Comparison of ENCODE assay signal across 8 cellular contexts in genomic region chr1:77779529-77780281, GRCh38. TPM values are rescaled to one million over a fixed set of nuclear protein-coding genes. Genes with fewer than 3 reads are reported as not detected.
DNase-seq lines count a peak whose midpoint lies in the region; TF ChIP-seq lines count a peak whose summit lies in the region.

MIGA1 (plus strand) TSS chr1:77779649; CDS start chr1:77783253, 3,604 bp downstream.

- peaks cover 5% of the 10 kb centered on the region for H3K27me3 Mint-ChIP-seq in HFFc6 (ENCODE audit: insufficient read depth)
- H3K27me3 Mint-ChIP-seq in activated naive CD4-positive, alpha-beta T cell treated with anti-CD3 and anti-CD28 coated beads for 36 hours (ENCODE audit: low read depth) = no peaks in the 10 kb centered on the region

- in situ Hi-C loops in SK-MEL-5 (cut with HindIII; ENCODE audit: low pct_unique_long_range_greater_than_20kb, low sequenced_read_pairs) = no loop called here

- peaks cover 45% of the 10 kb centered on the region for H3K4me1 Mint-ChIP-seq in HFFc6 (ENCODE audit: low read depth)
- peaks cover 34% of the 10 kb centered on the region for H3K4me1 Mint-ChIP-seq in activated naive CD4-positive, alpha-beta T cell treated with anti-CD3 and anti-CD28 coated beads for 36 hours (ENCODE audit: low read depth)

- H3K9me3 Mint-ChIP-seq in HFFc6 = no peaks in the 10 kb centered on the region
- no peaks in the 10 kb centered on the region for H3K9me3 Mint-ChIP-seq in activated naive CD4-positive, alpha-beta T cell treated with anti-CD3 and anti-CD28 coated beads for 36 hours

- DNase-seq in GM04504 (ENCODE audit: low read depth) = peak; percentile 69
- DNase-seq in HFFc6 = peak; percentile 81
- DNase-seq in NAMALWA (ENCODE audit: low spot score) = peak; percentile 85
- DNase-seq in SK-MEL-5 (ENCODE audit: low read depth, low spot score) = peak; percentile 87
- DNase-seq in activated naive CD4-positive, alpha-beta T cell treated with anti-CD3 and anti-CD28 coated beads for 36 hours = peak; percentile 90
- peak; percentile 77 for DNase-seq in germinal center (ENCODE audit: low spot score)
- peak; percentile 55 for DNase-seq in non-pigmented ciliary epithelial cell (ENCODE audit: low read depth)
- peak; percentile 53 to 95 (median 85) for DNase-seq in substantia nigra (lab: John Stamatoyannopoulos, UW)

- H3K4me3 Mint-ChIP-seq in HFFc6 = peak within 1 kb of the TSS; percentile 98
- peak within 1 kb of the TSS; percentile 88 for H3K4me3 Mint-ChIP-seq in activated naive CD4-positive, alpha-beta T cell treated with anti-CD3 and anti-CD28 coated beads for 36 hours

- CTCF ChIA-PET in activated naive CD4-positive, alpha-beta T cell treated with anti-CD3 and anti-CD28 coated beads for 36 hours (lab: Charles Lee) = interaction anchor here (0.5 to 1.0 kb wide), 4 partner anchors 14 to 96 kb away, joined by 3 to 4 read pairs (median 4); no protein-coding TSS in a partner anchor

- H3K27ac Mint-ChIP-seq in HFFc6 = peak within 1 kb of the TSS; percentile 75
- H3K27ac Mint-ChIP-seq in activated naive CD4-positive, alpha-beta T cell treated with anti-CD3 and anti-CD28 coated beads for 36 hours = peak within 1 kb of the TSS; percentile 85

- H3K27ac ChIP-seq in substantia nigra (ENCODE audit: low read depth, low read length, poor library complexity, severe bottlenecking) = peak within 1 kb of the TSS; percentile 74

- H3K36me3 Mint-ChIP-seq in HFFc6 (ENCODE audit: low read depth) = peaks cover 14% of the 10 kb centered on the region
- H3K36me3 Mint-ChIP-seq in activated naive CD4-positive, alpha-beta T cell treated with anti-CD3 and anti-CD28 coated beads for 36 hours (ENCODE audit: low read depth) = peaks cover 9% of the 10 kb centered on the region

- intact Hi-C loops in activated naive CD4-positive, alpha-beta T cell treated with anti-CD3 and anti-CD28 coated beads for 36 hours (cut with micrococcal nuclease) = loop anchor here (1.0 kb wide), 4 partner anchors 20 to 225 kb away; partner anchors contain the start of genes DNAJB4, FUBP1, USP33 and ZZZ3

- TF ChIP-seq CTCF in HFFc6 (IDR thresholded peaks at IDR 0.05) = no peak

RNA-seq across cellular contexts. Expression of gene MIGA1, which starts in this region (rescaled TPM):
- 10 to 100 TPM; 17.8 to 23.4 (median 21.4) TPM for total RNA-seq in HFFc6 (2021; fragmentation: NEBNext Ultra II Directional; extraction: Animal tissue kit (Norgen Biotek cat#: 25700))
- 14.4 and 16.4 TPM in 2 replicates for total RNA-seq in SK-MEL-5 (2014; rRNA removed; shearing (Covaris generic))
- polyA plus RNA-seq in SK-MEL-5 (2015; cell fraction: cytosol; rRNA removed) = 12.0 and 16.4 TPM in 2 replicates
- 6.1 and 7.2 TPM in 2 replicates for polyA plus RNA-seq in SK-MEL-5 (2015; cell fraction: nucleus; rRNA removed)
- total RNA-seq in activated naive CD4-positive, alpha-beta T cell treated with anti-CD3 and anti-CD28 coated beads for 36 hours = 1 to 10 TPM; 7.7 to 8.8 TPM

Comparison
In these comparisons a context has a peak if more than half of its experiments do, and no peak if none do; other contexts are left out.
1. Peak in every context shown above with its lines: DNase-seq and H3K27ac ChIP-seq.